Comparison of ENCODE assay signal across 8 cellular contexts in the genomic region with DNA sequence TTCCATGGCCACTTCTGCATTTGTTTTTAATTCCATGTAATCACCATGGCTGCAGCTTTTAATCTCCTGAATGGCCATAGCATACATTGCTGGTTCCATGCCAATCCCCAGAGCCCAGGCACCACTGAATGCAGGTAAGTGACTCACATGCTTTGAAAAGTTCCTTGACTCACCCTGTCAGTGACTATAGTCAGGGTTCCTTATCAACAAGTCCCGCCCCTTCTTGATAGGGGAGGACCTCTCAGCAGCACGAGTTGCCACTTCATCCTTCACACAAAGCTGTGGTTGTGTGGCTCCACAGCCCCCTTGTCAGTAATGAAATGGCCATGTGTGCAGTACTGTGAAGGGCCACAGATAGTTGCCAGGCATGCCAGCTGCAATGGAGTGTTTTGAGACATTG.
DNase-seq lines count a peak whose midpoint lies in the region; TF ChIP-seq lines count a peak whose summit lies in the region.

No MANE protein-coding gene starts in this region.

- H2AFZ ChIP-seq in Karpas-422 (ENCODE audit: low read length), result no peak overlapping the region

- no peaks in the 10 kb centered on the region for H3K9me3 ChIP-seq in Karpas-422 (ENCODE audit: low read length)

- no peaks in the 10 kb centered on the region for H3K9me2 ChIP-seq in Karpas-422 (replicated peaks; ENCODE audit: insufficient read depth, low read length)

- no peaks in the 10 kb centered on the region for H4K20me1 ChIP-seq in Karpas-422 (ENCODE audit: insufficient read depth, low read depth, low read length)

- H3K4me3 ChIP-seq in choroid plexus epithelial cell (ENCODE audit: low read depth, low read length), result no peak overlapping the region
- H3K4me3 ChIP-seq in Karpas-422 (ENCODE audit: low read length), result no peak overlapping the region

- no peaks in the 10 kb centered on the region for H3K27me3 ChIP-seq in Karpas-422 (ENCODE audit: low read length)

- no peak overlapping the region for H3K27ac ChIP-seq in Karpas-422 (ENCODE audit: low read length)

- no peak overlapping the region for H3K9ac ChIP-seq in Karpas-422 (ENCODE audit: low read length)

- no peaks in the 10 kb centered on the region for H3K79me2 ChIP-seq in Karpas-422 (ENCODE audit: low read length)

- H3K4me1 ChIP-seq in Karpas-422 (ENCODE audit: low read length), result no peaks in the 10 kb centered on the region

- H3K36me3 ChIP-seq in Karpas-422 (ENCODE audit: insufficient read depth, low read length), result no peaks in the 10 kb centered on the region

- no peak overlapping the region for H3K4me2 ChIP-seq in Karpas-422 (ENCODE audit: low read depth, low read length, poor library complexity, severe bottlenecking)

- no peak for TF ChIP-seq CTCF in choroid plexus epithelial cell (conservative IDR thresholded peaks at IDR 0.05; ENCODE audit: low read depth, low read length)

- DNase-seq in DMS53 (lab: John Stamatoyannopoulos, UW) (peak; percentile 87), NCI-H187 (lab: John Stamatoyannopoulos, UW) (peak; percentile 41 to 72), choroid plexus epithelial cell (ENCODE audit: low read depth) (peak; percentile 6), myocyte (ENCODE audit: low read depth) (peak; percentile 84), GDM1 (lab: John Stamatoyannopoulos, UW) (no peak), NCI-H526 treated with DMSO at 0.1 percent for 48 hours (lab: John Stamatoyannopoulos, UW) (no peak), Karpas-422 (no peak), hepatic stellate cell (ENCODE audit: low spot score) (no peak)

Comparison
In these comparisons a context has a peak if more than half of its experiments do, and no peak if none do; other contexts are left out.
1. DNase-seq: peak in DMS53 (single experiment), NCI-H187 (2 of 2), choroid plexus epithelial cell (single experiment) and myocyte (single experiment); none in GDM1 (single experiment), NCI-H526 treated with DMSO at 0.1 percent for 48 hours (single experiment), Karpas-422 (single experiment) and hepatic stellate cell (single experiment).